Comparison of ENCODE assay signal across 7 cellular contexts in genomic region chr5:142494119-142494518, GRCh38.
"Had no signal": no experiment of that assay in that cellular context is flagged by ENCODE, and none has a peak within 500 bp of the region (broad histone marks: within the 10 kb centered on the region; RNA-seq: fewer than 3 reads in every experiment).

No MANE protein-coding gene starts in this region.

- H3K27ac Mint-ChIP-seq: IgD-negative memory B cell had no signal

- FAIRE-seq: HTR-8/SVneo, K562 had no signal

- H3K4me3 ChIP-seq: K562 had no signal

- DNase-seq: KBM-7, KG1 had no signal

- H3K4me2 ChIP-seq: KMS-11 had no signal

- H3K27me3 Mint-ChIP-seq: IgD-negative memory B cell had no signal

- ATAC-seq: K562 had no signal

- H3K9ac ChIP-seq: KMS-11 had no signal

- H3K4me1 Mint-ChIP-seq: IgD-negative memory B cell had no signal

- H3K4me3 Mint-ChIP-seq: IgD-negative memory B cell had no signal

- H3K27ac ChIP-seq: HL-60, KMS-11 had no signal
